Comparison of ENCODE assay signal across 8 cellular contexts in the genomic region with DNA sequence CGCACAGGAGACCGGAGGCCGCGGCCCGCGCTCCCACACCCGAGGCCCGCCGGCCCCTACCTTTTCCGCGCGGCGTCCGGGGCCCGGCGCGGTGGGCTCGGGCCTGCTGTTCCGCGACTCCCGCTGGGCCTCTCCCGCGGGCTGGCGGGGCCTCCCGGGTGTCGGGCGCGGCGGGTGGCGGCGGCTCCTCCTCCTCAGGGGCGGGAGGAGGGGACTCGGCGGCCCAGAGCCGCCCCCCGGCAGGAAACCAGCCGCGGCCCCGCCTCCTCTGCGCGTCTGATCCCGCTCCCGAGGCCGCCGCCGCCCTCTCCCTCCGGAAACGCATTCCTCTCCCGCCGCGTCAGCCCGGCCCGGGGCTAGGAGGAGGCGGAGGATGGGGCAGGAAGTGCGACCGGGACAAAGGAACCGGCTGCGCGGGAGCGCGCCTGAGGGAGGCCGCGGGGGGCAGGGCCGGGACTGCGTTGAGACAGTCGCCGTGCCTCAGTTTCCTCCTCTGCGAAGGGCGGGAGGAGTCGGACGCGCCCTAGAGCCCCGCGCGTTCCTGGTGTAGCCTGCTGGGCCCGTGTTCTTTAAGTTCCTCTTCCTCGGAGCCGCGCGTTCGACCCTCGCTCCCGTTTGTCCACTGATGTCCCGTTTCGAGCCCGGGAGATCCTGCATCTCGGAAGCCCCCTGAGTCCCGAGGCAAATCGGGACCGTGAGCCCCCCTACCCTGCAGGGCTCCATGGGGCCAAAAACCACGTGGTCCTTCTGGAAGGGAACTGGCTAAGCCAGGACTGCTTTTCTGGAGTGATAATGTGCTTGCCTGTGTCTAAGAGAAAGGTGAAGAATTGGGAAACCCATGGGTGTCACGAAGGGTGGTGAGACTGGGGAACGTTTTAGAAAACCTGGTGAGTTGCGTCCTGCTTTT. TPM values are rescaled to one million over a fixed set of nuclear protein-coding genes. Genes with fewer than 3 reads are reported as not detected.
DNase-seq lines count a peak whose midpoint lies in the region; ATAC-seq and TF ChIP-seq lines count a peak whose summit lies in the region.

A gene (minus strand): TSS at position 146 of the 907 bp plus-strand sequence. CDS start 22,672 bp downstream, outside the sequence.

- peak; percentile 73 for ATAC-seq in HG03439 (IDR thresholded peaks at IDR 0.05; ENCODE audit: unreplicated experiment)

- DNase-seq in AML-193 (lab: John Stamatoyannopoulos, UW) (peak; percentile 65 to 71), NCI-H524 (lab: John Stamatoyannopoulos, UW) (peak; percentile 69 to 74), colonic mucosa (peak; percentile 97)
- peak; percentile 87 for DNase-seq in activated CD4-positive, alpha-beta T cell treated with anti-CD3 and anti-CD28 coated beads for 48 hours
- DNase-seq in stimulated activated CD4-positive, alpha-beta T cell treated with anti-CD3 and anti-CD28 coated beads, Interleukin-1b, Interleukin-23, amount 100 ng/mL, for 24 hours (ENCODE audit: low read depth in 4 of 4, low spot score in 1 of 4) = peak; percentile 66 to 79 (median 76)

- H3K4me3 ChIP-seq in colonic mucosa = peak within 1 kb of the TSS; percentile 79

- H3K27me3 ChIP-seq in colonic mucosa = no peaks in the 10 kb centered on the region
- H3K27me3 ChIP-seq in layer of hippocampus (ENCODE audit: control insufficient read depth, insufficient read depth, low read length) = no peaks in the 10 kb centered on the region

- peaks cover 4% of the 10 kb centered on the region for H3K4me1 ChIP-seq in colonic mucosa

- peak within 1 kb of the TSS; percentile 99 for H3K9ac ChIP-seq in colonic mucosa (ENCODE audit: low read depth in 2 of 2, low read length in 2 of 2)

- H3K27ac ChIP-seq in colonic mucosa = peak within 1 kb of the TSS; percentile 92
- H3K27ac ChIP-seq in layer of hippocampus (ENCODE audit: low read depth, low read length) = peak within 1 kb of the TSS; percentile 80

- no peaks in the 10 kb centered on the region for H3K9me3 ChIP-seq in colonic mucosa

- TF ChIP-seq POLR2A in GM19099 (IDR thresholded peaks at IDR 0.05; ENCODE audit: extremely low read depth, insufficient read length, low read depth) = peak; percentile 72

- no peak for TF ChIP-seq CTCF in colonic mucosa (IDR thresholded peaks at IDR 0.05)

- H3K36me3 ChIP-seq in colonic mucosa = no peaks in the 10 kb centered on the region

- intact Hi-C loops in colonic mucosa (cut with DNase I) = no loop called here

RNA-seq across cellular contexts. Expression of the gene that starts here (rescaled TPM):
- total RNA-seq in colonic mucosa = 100 to 1,000 TPM; 254 to 393 TPM

Comparison
In these comparisons a context has a peak if more than half of its experiments do, and no peak if none do; other contexts are left out.
1. Peak in every context shown above with its lines: DNase-seq, ATAC-seq, H3K4me3 ChIP-seq and H3K27ac ChIP-seq.